In the genomic region with DNA sequence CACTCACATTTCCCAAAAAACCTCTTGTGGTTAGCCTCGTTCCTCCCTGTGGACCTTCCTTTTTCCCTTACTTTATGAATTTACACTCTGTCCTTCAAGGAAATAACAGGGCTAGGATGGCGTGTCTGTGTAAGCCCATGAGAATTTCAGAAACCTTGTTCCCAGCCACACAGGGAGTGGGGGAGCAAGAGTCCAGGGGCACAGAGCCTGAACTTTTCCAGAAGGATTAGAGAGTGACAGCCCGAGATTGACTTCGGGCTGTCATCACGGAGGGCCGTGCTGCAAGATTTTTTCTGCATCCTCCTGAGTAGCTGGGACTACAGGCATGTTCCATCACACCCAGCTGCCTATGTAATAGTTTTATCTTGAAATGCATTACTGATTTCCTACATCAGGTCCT, we compare ENCODE assay signal across 11 cellular contexts. TPM values are rescaled to one million over a fixed set of nuclear protein-coding genes. Genes with fewer than 3 reads are reported as not detected.
DNase-seq lines count a peak whose midpoint lies in the region; ATAC-seq, FAIRE-seq and TF ChIP-seq lines count a peak whose summit lies in the region.
"Had no signal": no experiment of that assay in that cellular context is flagged by ENCODE, and none has a peak within 500 bp of the region (broad histone marks: within the 10 kb centered on the region; RNA-seq: fewer than 3 reads in every experiment).

No MANE protein-coding gene starts in this region.

- H3K36me3 ChIP-seq in hepatocyte (replicated peaks; ENCODE audit: insufficient read depth, low read depth), result no peaks in the 10 kb centered on the region
- no peaks in the 10 kb centered on the region for H3K36me3 ChIP-seq in small intestine (ENCODE audit: control insufficient read depth in 2 of 2, insufficient read depth in 2 of 2, low read length in 2 of 2)
- H3K36me3 ChIP-seq: gastrocnemius medialis had no signal

- H3K27ac ChIP-seq in hepatocyte (peak overlapping the region; percentile 36), substantia nigra (ENCODE audit: low read depth, low read length, poor library complexity, severe bottlenecking) (peak overlapping the region; percentile 46), small intestine (ENCODE audit: low read depth in 1 of 2, low read length in 1 of 2) (peak overlapping the region in 1 of 2 donors; percentile 28)

- no peaks in the 10 kb centered on the region for H3K9me2 ChIP-seq in hepatocyte (replicated peaks; ENCODE audit: insufficient read depth)

- H3K9me3 ChIP-seq in hepatocyte (ENCODE audit: low read depth) (no peaks in the 10 kb centered on the region), small intestine (ENCODE audit: control insufficient read depth, low read depth) (no peaks in the 10 kb centered on the region)
- H3K9me3 ChIP-seq: gastrocnemius medialis, upper lobe of left lung had no signal

- no peak overlapping the region for H2AFZ ChIP-seq in hepatocyte

- no peak for ATAC-seq in GM19395 (IDR thresholded peaks at IDR 0.05; ENCODE audit: unreplicated experiment)
- ATAC-seq: left colon had no signal

- H3K27me3 ChIP-seq in hepatocyte, result no peaks in the 10 kb centered on the region
- no peaks in the 10 kb centered on the region for H3K27me3 ChIP-seq in small intestine (ENCODE audit: control insufficient read depth in 2 of 2, insufficient read depth in 2 of 2, low read length in 2 of 2)
- H3K27me3 ChIP-seq: gastrocnemius medialis, upper lobe of left lung had no signal

- peak overlapping the region; percentile 73 for H3K4me3 Mint-ChIP-seq in activated naive CD4-positive, alpha-beta T cell treated with anti-CD3 and anti-CD28 coated beads, Interleukin-2, amount 10 ng/mL, durations not matched to agents 7 days and 5 days
- peak overlapping the region; percentile 76 for H3K4me3 Mint-ChIP-seq in activated CD4-positive, alpha-beta memory T cell treated with anti-CD3 and anti-CD28 coated beads, Interleukin-2, amount 10 ng/mL, durations not matched to agents 7 days and 5 days

- peaks cover 84% of the 10 kb centered on the region for H3K36me3 Mint-ChIP-seq in activated naive CD4-positive, alpha-beta T cell treated with anti-CD3 and anti-CD28 coated beads, Interleukin-2, amount 10 ng/mL, durations not matched to agents 7 days and 5 days
- peaks cover 91% of the 10 kb centered on the region for H3K36me3 Mint-ChIP-seq in activated CD4-positive, alpha-beta memory T cell treated with anti-CD3 and anti-CD28 coated beads, Interleukin-2, amount 10 ng/mL, durations not matched to agents 7 days and 5 days (ENCODE audit: low read depth)

- H3K4me1 ChIP-seq in hepatocyte (ENCODE audit: insufficient read depth) (peaks cover 17% of the 10 kb centered on the region), small intestine (ENCODE audit: control insufficient read depth in 2 of 2, insufficient read depth in 1 of 2, low read depth in 1 of 2, low read length in 1 of 2) (peaks cover 0 to 11% of the 10 kb centered on the region in 2 donors)

- H3K79me2 ChIP-seq in hepatocyte, result peaks cover 71% of the 10 kb centered on the region

- POLR2A ChIA-PET in activated CD4-positive, alpha-beta memory T cell treated with anti-CD3 and anti-CD28 coated beads, Interleukin-2, amount 10 ng/mL, durations not matched to agents 7 days and 5 days (lab: Charles Lee), result interaction anchor here (0.7 to 58.4 kb wide), 11 partner anchors 10 to 145 kb away, joined by 3 to 1586 read pairs (median 5); a partner anchor contains a TSS

- no peak for TF ChIP-seq CTCF in hepatocyte (IDR thresholded peaks at IDR 0.05; ENCODE audit: poor library complexity)

- H3K4me2 ChIP-seq in hepatocyte, result no peak overlapping the region

- peaks cover 99% of the 10 kb centered on the region for H3K4me1 Mint-ChIP-seq in activated naive CD4-positive, alpha-beta T cell treated with anti-CD3 and anti-CD28 coated beads, Interleukin-2, amount 10 ng/mL, durations not matched to agents 7 days and 5 days
- H3K4me1 Mint-ChIP-seq in activated CD4-positive, alpha-beta memory T cell treated with anti-CD3 and anti-CD28 coated beads, Interleukin-2, amount 10 ng/mL, durations not matched to agents 7 days and 5 days, result peaks cover 98% of the 10 kb centered on the region

- H3K27me3 Mint-ChIP-seq in activated naive CD4-positive, alpha-beta T cell treated with anti-CD3 and anti-CD28 coated beads, Interleukin-2, amount 10 ng/mL, durations not matched to agents 7 days and 5 days, result no peaks in the 10 kb centered on the region
- H3K27me3 Mint-ChIP-seq in activated CD4-positive, alpha-beta memory T cell treated with anti-CD3 and anti-CD28 coated beads, Interleukin-2, amount 10 ng/mL, durations not matched to agents 7 days and 5 days, result no peaks in the 10 kb centered on the region

- no peak for FAIRE-seq in small intestine (lab: Jason Lieb, UNC)

- H4K20me1 ChIP-seq in hepatocyte (ENCODE audit: insufficient read depth, poor library complexity, severe bottlenecking), result peaks cover 12% of the 10 kb centered on the region

- H3K4me3 ChIP-seq in hepatocyte (no peak overlapping the region), small intestine (ENCODE audit: low read depth in 1 of 2, low read length in 2 of 2) (no peak overlapping the region)
- H3K4me3 ChIP-seq: gastrocnemius medialis, upper lobe of left lung had no signal

- H3K27ac Mint-ChIP-seq in activated naive CD4-positive, alpha-beta T cell treated with anti-CD3 and anti-CD28 coated beads, Interleukin-2, amount 10 ng/mL, durations not matched to agents 7 days and 5 days, result peak overlapping the region; percentile 97
- H3K27ac Mint-ChIP-seq in activated CD4-positive, alpha-beta memory T cell treated with anti-CD3 and anti-CD28 coated beads, Interleukin-2, amount 10 ng/mL, durations not matched to agents 7 days and 5 days, result peak overlapping the region; percentile 90

- no peaks in the 10 kb centered on the region for H3K9me3 Mint-ChIP-seq in activated naive CD4-positive, alpha-beta T cell treated with anti-CD3 and anti-CD28 coated beads, Interleukin-2, amount 10 ng/mL, durations not matched to agents 7 days and 5 days
- H3K9me3 Mint-ChIP-seq in activated CD4-positive, alpha-beta memory T cell treated with anti-CD3 and anti-CD28 coated beads, Interleukin-2, amount 10 ng/mL, durations not matched to agents 7 days and 5 days, result no peaks in the 10 kb centered on the region

- CTCF ChIA-PET in activated naive CD4-positive, alpha-beta T cell treated with anti-CD3 and anti-CD28 coated beads, Interleukin-2, amount 10 ng/mL, durations not matched to agents 7 days and 5 days (lab: Charles Lee), result interaction anchor here (0.9 to 22.9 kb wide), 5 partner anchors 12 to 96 kb away, joined by 3 to 488 read pairs (median 6); a partner anchor contains a TSS
- CTCF ChIA-PET in activated CD4-positive, alpha-beta memory T cell treated with anti-CD3 and anti-CD28 coated beads, Interleukin-2, amount 10 ng/mL, durations not matched to agents 7 days and 5 days (lab: Charles Lee), result interaction anchor here (1.2 to 22.3 kb wide), 8 partner anchors 8 to 161 kb away, joined by 5 to 563 read pairs (median 13); a partner anchor contains a TSS

- WGBS in hepatocyte (ENCODE audit: low lambda C conversion rate, missing lambda C conversion rate), result 65% methylated on average over 6 of the region's 6 CpGs
- 67 to 79% (median 73%) methylated on average over 6 of the region's 6 CpGs for WGBS in small intestine, 3 donors

- no peak for DNase-seq in activated naive CD4-positive, alpha-beta T cell treated with anti-CD3 and anti-CD28 coated beads, Interleukin-2, amount 10 ng/mL, durations not matched to agents 7 days and 5 days
- no peak for DNase-seq in activated naive CD4-positive, alpha-beta T cell treated with anti-CD3 and anti-CD28 coated beads, Interleukin-2, amount 50 U/mL, for 16 hours
- DNase-seq in activated CD4-positive, alpha-beta memory T cell treated with anti-CD3 and anti-CD28 coated beads, Interleukin-2, amount 10 ng/mL, durations not matched to agents 7 days and 5 days, result no peak
- DNase-seq in hepatocyte (ENCODE audit: low spot score) (no peak), substantia nigra (lab: John Stamatoyannopoulos, UW) (no peak), small intestine (no peak)
- DNase-seq in stimulated activated CD4-positive, alpha-beta T cell treated with anti-CD3 and anti-CD28 coated beads, Interleukin-2, amount 100 ng/mL, for 24 hours, result no peak
- DNase-seq: gastrocnemius medialis had no signal

RNA-seq across cellular contexts. Expression of a gene that starts 14.4 kb away (rescaled TPM):
- 100 to 1,000 TPM; 771 to 787 TPM for total RNA-seq in activated CD4-positive, alpha-beta memory T cell treated with anti-CD3 and anti-CD28 coated beads, Interleukin-2, amount 10 ng/mL, durations not matched to agents 7 days and 5 days
- total RNA-seq in hepatocyte, result 43.4 and 60.5 TPM in 2 replicates
- polyA plus RNA-seq in hepatocyte (77.2 and 103 TPM in 2 replicates), small intestine (10 to 100 TPM; 21.0 to 35.2 (median 28.4) TPM)

Comparison
In these comparisons a context has a peak if more than half of its experiments do, and no peak if none do; other contexts are left out.
1. RNA of a gene that starts 14.4 kb away (total RNA-seq): 771 to 787 TPM in activated CD4-positive, alpha-beta memory T cell treated with anti-CD3 and anti-CD28 coated beads, Interleukin-2, amount 10 ng/mL, durations not matched to agents 7 days and 5 days; 43.4 to 60.5 TPM in hepatocyte; every median in the first group is over 10 times any median in the second.